9 cellular contexts compared by ENCODE assay signal in genomic region chr2:63544017-63544627, GRCh38. TPM values are rescaled to one million over a fixed set of nuclear protein-coding genes. Genes with fewer than 3 reads are reported as not detected.
DNase-seq lines count a peak whose midpoint lies in the region; ATAC-seq and TF ChIP-seq lines count a peak whose summit lies in the region.
"Had no signal": no experiment of that assay in that cellular context is flagged by ENCODE, and none has a peak within 500 bp of the region (broad histone marks: within the 10 kb centered on the region; RNA-seq: fewer than 3 reads in every experiment).

No MANE protein-coding gene starts in this region.

- TF ChIP-seq POLR2A in breast epithelium (IDR thresholded peaks at IDR 0.05) (no peak), lower leg skin (IDR thresholded peaks at IDR 0.05) (no peak)

- H3K27me3 Mint-ChIP-seq in MCF 10A (ENCODE audit: insufficient read depth, unreplicated experiment) (no peaks in the 10 kb centered on the region), endodermal cell (ENCODE audit: insufficient read depth) (no peaks in the 10 kb centered on the region)
- no peaks in the 10 kb centered on the region for H3K27me3 Mint-ChIP-seq in activated CD4-positive, alpha-beta memory T cell treated with anti-CD3 and anti-CD28 coated beads, Interleukin-2, amount 10 ng/mL, durations not matched to agents 7 days and 5 days

- H3K27me3 ChIP-seq in breast epithelium, result no peaks in the 10 kb centered on the region
- H3K27me3 ChIP-seq in endodermal cell (ENCODE audit: control insufficient read depth, insufficient read depth, low read length, poor library complexity, severe bottlenecking), result no peaks in the 10 kb centered on the region

- no peak overlapping the region for H3K27ac ChIP-seq in breast epithelium
- H3K27ac ChIP-seq in endodermal cell (ENCODE audit: low read depth, low read length), result no peak overlapping the region
- H3K27ac ChIP-seq: coronary artery had no signal

- no TSS peak for BruUV-seq in MCF 10A (replicated peaks; lab: Mats Ljungman, UMichigan)

- H3K27ac Mint-ChIP-seq in MCF 10A (ENCODE audit: low read depth, unreplicated experiment) (no peak overlapping the region), endodermal cell (no peak overlapping the region)
- no peak overlapping the region for H3K27ac Mint-ChIP-seq in activated CD4-positive, alpha-beta memory T cell treated with anti-CD3 and anti-CD28 coated beads, Interleukin-2, amount 10 ng/mL, durations not matched to agents 7 days and 5 days

- H3K4me1 Mint-ChIP-seq in MCF 10A (ENCODE audit: insufficient read depth, unreplicated experiment), result no peaks in the 10 kb centered on the region
- no peaks in the 10 kb centered on the region for H3K4me1 Mint-ChIP-seq in endodermal cell
- no peaks in the 10 kb centered on the region for H3K4me1 Mint-ChIP-seq in activated CD4-positive, alpha-beta memory T cell treated with anti-CD3 and anti-CD28 coated beads, Interleukin-2, amount 10 ng/mL, durations not matched to agents 7 days and 5 days

- H3K36me3 ChIP-seq in breast epithelium (no peaks in the 10 kb centered on the region), endodermal cell (ENCODE audit: control insufficient read depth, insufficient read depth, low read length) (no peaks in the 10 kb centered on the region)

- POLR2A ChIA-PET in MCF 10A (lab: Yijun Ruan, JAX), result interaction anchor here (0.7 to 1.0 kb wide), 3 partner anchors 9 to 1288 kb away, joined by 3 read pairs; partner anchors contain the start of genes MDH1 and WDPCP
- POLR2A ChIA-PET in activated CD4-positive, alpha-beta memory T cell treated with anti-CD3 and anti-CD28 coated beads, Interleukin-2, amount 10 ng/mL, durations not matched to agents 7 days and 5 days (lab: Charles Lee), result no interaction called here

- no peak overlapping the region for H3K9ac ChIP-seq in endodermal cell (ENCODE audit: extremely low read depth, low read length, poor library complexity, severe bottlenecking)

- intact Hi-C loops in MCF 10A (cut with micrococcal nuclease), result no loop called here
- intact Hi-C loops in breast epithelium (cut with DNase I; ENCODE audit: low total_unique reads), result no loop called here
- intact Hi-C loops in lower leg skin (cut with DNase I; ENCODE audit: low total_unique reads), result no loop called here

- peaks cover 0 to 5% of the 10 kb centered on the region in 2 donors for H3K9me3 ChIP-seq in breast epithelium
- no peaks in the 10 kb centered on the region for H3K9me3 ChIP-seq in endodermal cell (ENCODE audit: control insufficient read depth, low read length)

- ATAC-seq in GM18858 (IDR thresholded peaks at IDR 0.05; ENCODE audit: unreplicated experiment), result no peak

- no peak overlapping the region for H3K4me3 ChIP-seq in breast epithelium
- no peak overlapping the region for H3K4me3 ChIP-seq in endodermal cell (ENCODE audit: low read length)
- H3K4me3 ChIP-seq in lower leg skin (ENCODE audit: low read depth, poor library complexity, severe bottlenecking), result no peak overlapping the region
- H3K4me3 ChIP-seq: coronary artery had no signal

- DNase-seq in MCF 10A (ENCODE audit: unreplicated experiment), result peak; percentile 29
- DNase-seq in breast epithelium (ENCODE audit: low spot score in 2 of 2), result no peak
- peak; percentile 44 for DNase-seq in NCI-H446 treated with DMSO at 0.1 percent for 48 hours (lab: John Stamatoyannopoulos, UW)
- DNase-seq in endodermal cell, result no peak
- peak; percentile 45 for DNase-seq in superior temporal gyrus (ENCODE audit: extremely low spot score)
- no peak for DNase-seq in activated CD4-positive, alpha-beta memory T cell treated with anti-CD3 and anti-CD28 coated beads, Interleukin-2, amount 10 ng/mL, durations not matched to agents 7 days and 5 days
- DNase-seq in lower leg skin (ENCODE audit: low spot score in 2 of 2), result no peak

- peak; percentile 42 for TF ChIP-seq CTCF in MCF 10A (IDR thresholded peaks at IDR 0.05; ENCODE audit: unreplicated experiment)
- peak in 1 of 3 donors; percentile 12 for TF ChIP-seq CTCF in breast epithelium (IDR thresholded peaks at IDR 0.05)
- TF ChIP-seq CTCF in endodermal cell (conservative IDR thresholded peaks at IDR 0.05), result peak; percentile 66
- TF ChIP-seq CTCF in lower leg skin (IDR thresholded peaks at IDR 0.05), result no peak

- CTCF ChIA-PET in MCF 10A (lab: Yijun Ruan, JAX), result interaction anchor here (0.6 to 0.9 kb wide), 6 partner anchors 10 to 1456 kb away, joined by 3 to 5 read pairs (median 3); no protein-coding TSS in a partner anchor
- CTCF ChIA-PET in activated CD4-positive, alpha-beta memory T cell treated with anti-CD3 and anti-CD28 coated beads, Interleukin-2, amount 10 ng/mL, durations not matched to agents 7 days and 5 days (lab: Charles Lee), result interaction anchor here (0.7 to 0.8 kb wide), 2 partner anchors 14 to 1087 kb away, joined by 3 read pairs; no protein-coding TSS in a partner anchor

- H3K9me3 Mint-ChIP-seq in MCF 10A (ENCODE audit: unreplicated experiment) (no peaks in the 10 kb centered on the region), endodermal cell (no peaks in the 10 kb centered on the region)
- no peaks in the 10 kb centered on the region for H3K9me3 Mint-ChIP-seq in activated CD4-positive, alpha-beta memory T cell treated with anti-CD3 and anti-CD28 coated beads, Interleukin-2, amount 10 ng/mL, durations not matched to agents 7 days and 5 days

- H3K4me3 Mint-ChIP-seq in MCF 10A (ENCODE audit: unreplicated experiment), result no peak overlapping the region
- no peak overlapping the region for H3K4me3 Mint-ChIP-seq in endodermal cell
- H3K4me3 Mint-ChIP-seq in activated CD4-positive, alpha-beta memory T cell treated with anti-CD3 and anti-CD28 coated beads, Interleukin-2, amount 10 ng/mL, durations not matched to agents 7 days and 5 days, result no peak overlapping the region

- no peaks in the 10 kb centered on the region for H3K4me1 ChIP-seq in breast epithelium
- no peaks in the 10 kb centered on the region for H3K4me1 ChIP-seq in endodermal cell (ENCODE audit: control insufficient read depth, insufficient read depth, low read length)

- peaks cover 6% of the 10 kb centered on the region for H3K36me3 Mint-ChIP-seq in MCF 10A (ENCODE audit: insufficient read depth, unreplicated experiment)
- no peaks in the 10 kb centered on the region for H3K36me3 Mint-ChIP-seq in endodermal cell (ENCODE audit: low read depth)
- no peaks in the 10 kb centered on the region for H3K36me3 Mint-ChIP-seq in activated CD4-positive, alpha-beta memory T cell treated with anti-CD3 and anti-CD28 coated beads, Interleukin-2, amount 10 ng/mL, durations not matched to agents 7 days and 5 days (ENCODE audit: low read depth)

- WGBS in endodermal cell (ENCODE audit: insufficient coverage in 1 of 2, insufficient read length in 1 of 2), 2 experiments, result 100% methylated on average over 1 of the region's 1 CpG; no CpG with 5 or more reads in 1 of the 2 experiments
- WGBS in lower leg skin, 2 donors, result 100% methylated on average over 1 of the region's 1 CpG

RNA-seq across cellular contexts. Expression of gene WDPCP, which starts 44.2 kb away (rescaled TPM):
- total RNA-seq in MCF 10A (2022) (6.9 and 8.0 TPM in 2 replicates), breast epithelium (10 to 100 TPM; 25.2 to 37.4 (median 29.4) TPM), endodermal cell (10 to 100 TPM; 11.8 to 25.1 TPM), lower leg skin (10 to 100 TPM in 1 of 4 donors, 1 to 10 TPM in 3; 4.5 to 10.2 (median 5.5) TPM)
- polyA plus RNA-seq in endodermal cell (2013, experiment 1 of 2), result 6.9 TPM
- 8.1 TPM for polyA plus RNA-seq in endodermal cell (2013, experiment 2 of 2)
- total RNA-seq in activated CD4-positive, alpha-beta memory T cell treated with anti-CD3 and anti-CD28 coated beads, Interleukin-2, amount 10 ng/mL, durations not matched to agents 7 days and 5 days, result 1 to 10 TPM; 4.9 to 6.3 TPM

RNA-seq across cellular contexts. Expression of gene MDH1, which starts 44.6 kb away (rescaled TPM):
- 105 and 110 TPM in 2 replicates for total RNA-seq in MCF 10A (2022)
- total RNA-seq in breast epithelium, result 100 to 1,000 TPM; 125 to 574 (median 147) TPM
- total RNA-seq in endodermal cell, result 100 to 1,000 TPM; 160 to 259 TPM
- polyA plus RNA-seq in endodermal cell (2013, experiment 1 of 2), result 235 TPM
- 226 TPM for polyA plus RNA-seq in endodermal cell (2013, experiment 2 of 2)
- 100 to 1,000 TPM; 190 to 192 TPM for total RNA-seq in activated CD4-positive, alpha-beta memory T cell treated with anti-CD3 and anti-CD28 coated beads, Interleukin-2, amount 10 ng/mL, durations not matched to agents 7 days and 5 days
- 100 to 1,000 TPM in 3 of 4 donors, 10 to 100 TPM in 1; 80.9 to 150 (median 115) TPM for total RNA-seq in lower leg skin

Comparison
In these comparisons a context has a peak if more than half of its experiments do, and no peak if none do; other contexts are left out.
1. DNase-seq: peak in MCF 10A (single experiment), NCI-H446 treated with DMSO at 0.1 percent for 48 hours (single experiment) and superior temporal gyrus (single experiment); none in breast epithelium (0 of 2), endodermal cell (single experiment), activated CD4-positive, alpha-beta memory T cell treated with anti-CD3 and anti-CD28 coated beads, Interleukin-2, amount 10 ng/mL, durations not matched to agents 7 days and 5 days (single experiment) and lower leg skin (0 of 2).
2. CTCF ChIP-seq: peak in MCF 10A (single experiment) and endodermal cell (single experiment); none in lower leg skin (0 of 3).